26 cellular contexts compared by ENCODE assay signal in the genomic region with DNA sequence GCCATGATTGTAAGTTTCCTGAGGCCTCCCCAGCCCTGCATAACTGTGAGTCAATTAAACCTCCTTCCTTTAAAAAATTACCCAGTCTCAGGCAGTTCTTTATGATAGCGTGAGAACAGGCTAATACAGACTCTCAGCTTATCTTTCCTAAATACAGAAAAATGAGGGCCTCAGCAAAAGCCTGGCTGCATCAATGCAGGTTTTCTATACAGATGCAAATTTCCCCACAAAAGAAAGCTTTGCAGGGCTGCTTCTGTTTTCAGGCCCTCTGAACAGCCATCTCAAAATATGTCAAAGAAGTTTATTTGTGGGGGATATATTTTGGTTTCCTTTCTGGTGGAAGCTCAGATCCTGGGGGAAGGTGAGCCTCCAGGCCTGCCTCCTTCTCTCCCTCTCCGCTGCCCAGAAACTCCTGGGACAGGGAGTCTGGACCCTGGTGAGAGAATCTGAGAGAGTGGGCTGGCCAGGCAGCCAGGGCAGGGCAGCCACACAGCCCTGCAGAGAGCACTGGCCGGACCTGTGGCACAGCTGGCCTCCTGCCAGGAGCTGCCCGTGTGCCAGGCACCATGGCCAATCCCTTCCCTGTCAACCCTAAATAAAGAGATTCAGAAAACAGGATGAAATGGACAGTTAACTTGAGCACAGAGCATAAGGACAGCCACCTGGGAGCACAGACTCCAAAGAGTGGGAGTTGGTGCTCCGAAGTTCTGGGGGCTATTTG. TPM values are rescaled to one million over a fixed set of nuclear protein-coding genes. Genes with fewer than 3 reads are reported as not detected.
"Had no signal": no experiment of that assay in that cellular context is flagged by ENCODE, and none has a peak within 500 bp of the region (broad histone marks: within the 10 kb centered on the region; RNA-seq: fewer than 3 reads in every experiment).

No MANE protein-coding gene starts in this region.

- H3K4me2 ChIP-seq: neural progenitor cell had no signal

- H3K4me3 Mint-ChIP-seq: endodermal cell; memory B cell; naive thymus-derived CD4-positive, alpha-beta T cell had no signal

- H3K36me3 ChIP-seq: adrenal gland, left lung, neural progenitor cell, pancreas, sigmoid colon, tibial nerve had no signal

- H3K27me3 ChIP-seq: adrenal gland, dorsolateral prefrontal cortex, left lung, neural progenitor cell, pancreas, tibial nerve had no signal

- H3K4me1 Mint-ChIP-seq: endodermal cell, memory B cell had no signal

- H3K27ac ChIP-seq: adrenal gland, epithelial cell of prostate, foreskin keratinocyte, left lung, neural progenitor cell, pancreas, sigmoid colon, tibial nerve had no signal

- H3K4me3 ChIP-seq: adrenal gland, dorsolateral prefrontal cortex, left lung, neural progenitor cell, pancreas, sigmoid colon, tibial nerve had no signal

- H3K27ac Mint-ChIP-seq: endodermal cell; memory B cell; naive thymus-derived CD4-positive, alpha-beta T cell; neural progenitor cell had no signal

- H3K36me3 Mint-ChIP-seq: memory B cell; naive thymus-derived CD4-positive, alpha-beta T cell; neural progenitor cell had no signal

- DNase-seq: activated CD4-positive, alpha-beta T cell treated with anti-CD3 and anti-CD28 coated beads, Interleukin-2, amount 50 U/mL, for 4 hours; activated gamma-delta T cell treated with Interleukin-2 at 50 U/mL for 16 hours; endodermal cell; foreskin keratinocyte; hippocampal formation; left lung; naive thymus-derived CD4-positive, alpha-beta T cell; sigmoid colon; stimulated activated CD8-positive, alpha-beta memory T cell treated with anti-CD3 and anti-CD28 coated beads, Interleukin-4, amount 100 ng/mL, for 48 hours; stimulated activated naive CD4-positive, alpha-beta T cell; SW 1271; T-helper 2 cell had no signal

- ATAC-seq: activated naive CD4-positive, alpha-beta T cell treated with anti-CD3 and anti-CD28 coated beads, Interleukin-2, amount 50 U/mL, for 72 hours; foreskin keratinocyte; left lung; naive thymus-derived CD4-positive, alpha-beta T cell had no signal

- H3K9me3 ChIP-seq: adrenal gland, pancreas, sigmoid colon, tibial nerve had no signal

- H3K4me1 ChIP-seq: adrenal gland, foreskin keratinocyte, left lung, pancreas, sigmoid colon had no signal

- H2AFZ ChIP-seq: neural progenitor cell had no signal

- H3K9ac ChIP-seq: neural progenitor cell had no signal

RNA-seq across cellular contexts. Expression of gene AGXT, which starts 21.6 kb away (rescaled TPM):
- total RNA-seq: activated CD8-positive, alpha-beta memory T cell treated with anti-CD3 and anti-CD28 coated beads for 36 hours; activated naive CD4-positive, alpha-beta T cell treated with anti-CD3 and anti-CD28 coated beads, Interleukin-2, amount 50 U/mL, for 72 hours; astrocyte; fibroblast of lung; foreskin keratinocyte; left lung; naive thymus-derived CD4-positive, alpha-beta T cell; pulmonary artery endothelial cell; sigmoid colon had no signal
- polyA plus RNA-seq: fibroblast of lung; foreskin keratinocyte; keratinocyte; naive thymus-derived CD4-positive, alpha-beta T cell had no signal

RNA-seq across cellular contexts. Expression of gene KIF1A, which starts 27.0 kb away (rescaled TPM):
- total RNA-seq: fibroblast of lung, foreskin keratinocyte, subcutaneous adipose tissue had no signal
- polyA plus RNA-seq: foreskin keratinocyte; keratinocyte; naive thymus-derived CD4-positive, alpha-beta T cell had no signal

RNA-seq across cellular contexts. Expression of gene MAB21L4, which starts 48.9 kb away (rescaled TPM):
- total RNA-seq: activated CD8-positive, alpha-beta memory T cell treated with anti-CD3 and anti-CD28 coated beads for 36 hours; activated naive CD4-positive, alpha-beta T cell treated with anti-CD3 and anti-CD28 coated beads, Interleukin-2, amount 50 U/mL, for 72 hours; adrenal gland; fibroblast of lung; naive thymus-derived CD4-positive, alpha-beta T cell; pulmonary artery endothelial cell; sigmoid colon; subcutaneous adipose tissue; tibial nerve had no signal
- polyA plus RNA-seq: fibroblast of lung; naive thymus-derived CD4-positive, alpha-beta T cell had no signal

RNA-seq across cellular contexts. Expression of gene CROCC2, which starts 59.1 kb away (rescaled TPM):
- total RNA-seq: activated CD8-positive, alpha-beta memory T cell treated with anti-CD3 and anti-CD28 coated beads for 36 hours; activated naive CD4-positive, alpha-beta T cell treated with anti-CD3 and anti-CD28 coated beads, Interleukin-2, amount 50 U/mL, for 72 hours; astrocyte; endodermal cell; foreskin keratinocyte; pulmonary artery endothelial cell; sigmoid colon; subcutaneous adipose tissue had no signal
- polyA plus RNA-seq: foreskin keratinocyte; keratinocyte; naive thymus-derived CD4-positive, alpha-beta T cell had no signal
